8 cellular contexts compared by ENCODE assay signal in the genomic region with DNA sequence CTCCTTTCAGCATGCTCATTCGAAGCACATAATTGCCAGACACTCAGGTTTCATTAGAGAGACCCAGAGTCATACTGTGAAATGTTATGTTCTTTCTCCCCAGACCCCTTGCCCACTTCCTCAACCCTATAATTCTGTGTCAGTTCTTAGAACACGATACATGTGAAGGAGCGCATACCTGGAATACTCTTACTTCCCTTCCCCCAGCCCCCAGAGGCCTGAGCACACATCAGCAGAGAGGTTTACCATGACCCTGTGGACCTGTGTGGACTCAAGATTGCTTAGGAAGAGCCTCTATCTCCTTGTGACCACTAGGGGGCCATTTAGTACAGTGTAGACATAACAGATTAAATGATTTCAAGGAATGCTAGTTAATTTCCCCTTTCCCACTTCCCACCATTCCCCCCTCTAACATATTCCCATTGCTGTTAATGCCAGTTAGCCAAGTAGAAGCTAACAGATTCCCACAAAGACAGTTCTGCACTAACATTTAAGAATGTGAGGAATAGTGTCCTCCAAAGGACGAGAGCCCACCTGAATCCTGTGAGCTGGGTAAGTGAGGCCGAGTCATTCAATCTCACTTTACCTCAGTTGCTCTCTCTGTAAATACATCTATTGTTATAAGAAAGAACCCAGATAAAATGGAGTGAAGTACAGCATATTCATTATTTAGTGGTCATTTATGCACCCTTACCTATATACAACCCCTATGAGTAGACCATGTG.
DNase-seq lines count a peak whose midpoint lies in the region; ATAC-seq and TF ChIP-seq lines count a peak whose summit lies in the region.

No MANE protein-coding gene starts in this region.

- DNase-seq in GM12864 (ENCODE audit: low read depth) (no peak), SW480 (ENCODE audit: low spot score) (peak; percentile 74), foreskin melanocyte (peak; percentile 27), renal cortical epithelial cell (ENCODE audit: low read depth) (peak; percentile 66), cerebellar nuclear complex (lab: John Stamatoyannopoulos, UW) (no peak), mesenteric fat pad (ENCODE audit: low spot score) (no peak)
- DNase-seq in Jurkat, Clone E6-1 (ENCODE audit: low read depth, low spot score): peak; percentile 31

- no peak overlapping the region for H3K4me3 ChIP-seq in GM12864 (ENCODE audit: low read depth, low read length)
- no peak overlapping the region for H3K4me3 ChIP-seq in Jurkat, Clone E6-1 (ENCODE audit: low read length)

- peak; percentile 87 for ATAC-seq in GM21786 (IDR thresholded peaks at IDR 0.05; ENCODE audit: unreplicated experiment)

- peak; percentile 64 for TF ChIP-seq CTCF in GM12864 (IDR thresholded peaks at IDR 0.05; ENCODE audit: low read depth, low read length, missing control alignments)

Comparison
In these comparisons a context has a peak if more than half of its experiments do, and no peak if none do; other contexts are left out.
1. DNase-seq: peak in Jurkat, Clone E6-1 (single experiment), SW480 (single experiment), foreskin melanocyte (single experiment) and renal cortical epithelial cell (single experiment); none in GM12864 (single experiment), cerebellar nuclear complex (0 of 2) and mesenteric fat pad (single experiment).